In genomic region chr7:151673216-151673615, GRCh38 we compare ENCODE assay signal across 30 cellular contexts.
DNase-seq lines count a peak whose midpoint lies in the region; ATAC-seq and TF ChIP-seq lines count a peak whose summit lies in the region.
"Had no signal": no experiment of that assay in that cellular context is flagged by ENCODE, and none has a peak within 500 bp of the region (broad histone marks: within the 10 kb centered on the region; RNA-seq: fewer than 3 reads in every experiment).

No MANE protein-coding gene starts in this region.

- H3K4me1 Mint-ChIP-seq in activated T-helper 17 cell treated with anti-CD3 and anti-CD28 coated beads, Interleukin-2, amount 50 U/mL, for 72 hours = peaks cover 9% of the 10 kb centered on the region

- H3K36me3 ChIP-seq in Peyer's patch = peaks cover 0 to 7% (median 0%) of the 10 kb centered on the region in 3 donors

- ATAC-seq in activated T-helper 17 cell treated with anti-CD3 and anti-CD28 coated beads, Interleukin-2, amount 50 U/mL, for 72 hours (replicated peaks) = no peak
- ATAC-seq in right cardiac atrium = peak in 1 of 2 donors; percentile 16
- ATAC-seq in sciatic nerve = no peak
- ATAC-seq: activated CD4-positive, alpha-beta T cell treated with anti-CD3 and anti-CD28 coated beads for 36 hours; activated CD8-positive, alpha-beta T cell treated with anti-CD3 and anti-CD28 coated beads for 36 hours; GM12878; PC-3 had no signal

- no peaks in the 10 kb centered on the region for H3K27me3 Mint-ChIP-seq in activated T-helper 17 cell treated with anti-CD3 and anti-CD28 coated beads, Interleukin-2, amount 50 U/mL, for 72 hours
- H3K27me3 Mint-ChIP-seq: activated CD4-positive, alpha-beta T cell treated with anti-CD3 and anti-CD28 coated beads for 36 hours; activated CD8-positive, alpha-beta T cell treated with anti-CD3 and anti-CD28 coated beads for 36 hours had no signal

- WGBS in right cardiac atrium = 52% methylated on average over 9 of the region's 9 CpGs

- peak overlapping the region in 3 of 4 donors; percentile 35 to 71 (median 70) for H3K27ac ChIP-seq in Peyer's patch
- peak overlapping the region; percentile 87 for H3K27ac ChIP-seq in right cardiac atrium (ENCODE audit: low read length)
- H3K27ac ChIP-seq: BLaER1 treated with 17β-estradiol and CSF1 and Interleukin-3, amounts not matched to agents 10 nM and 100 nM; dorsolateral prefrontal cortex; parathyroid adenoma; suprapubic skin; upper lobe of right lung; VCaP had no signal

- no peak for DNase-seq in Peyer's patch
- no peak for DNase-seq in right cardiac atrium
- peak; percentile 10 for DNase-seq in sciatic nerve (ENCODE audit: low spot score)
- no peak for DNase-seq in stimulated activated CD4-positive, alpha-beta T cell treated with anti-CD3 and anti-CD28 coated beads, Interleukin-4, amount 100 ng/mL, for 1 hour
- no peak for DNase-seq in NCI-H1092 treated with DMSO at 0.1 percent for 48 hours (lab: John Stamatoyannopoulos, UW)
- no peak for DNase-seq in NCI-H2171 (lab: John Stamatoyannopoulos, UW)
- DNase-seq: activated CD4-positive, alpha-beta T cell treated with anti-CD3 and anti-CD28 coated beads for 36 hours; activated CD8-positive, alpha-beta memory T cell treated with anti-CD3 and anti-CD28 coated beads, Interleukin-2, amount 50 U/mL, for 48 hours; activated CD8-positive, alpha-beta T cell treated with anti-CD3 and anti-CD28 coated beads for 36 hours; activated naive CD4-positive, alpha-beta T cell treated with anti-CD3 and anti-CD28 coated beads for 36 hours; DMS153; dorsolateral prefrontal cortex; foreskin melanocyte; H7; kidney glomerular epithelial cell; NCI-H1694 treated with DMSO at 0.1 percent for 48 hours; NCI-H524 treated with DMSO at 0.1 percent for 48 hours; PC-3; stimulated activated naive CD4-positive, alpha-beta T cell treated with Interleukin-2 at 50 U/mL for 16 hours; T-helper 2 cell; upper lobe of right lung had no signal

- peak overlapping the region; percentile 29 for H3K27ac Mint-ChIP-seq in activated T-helper 17 cell treated with anti-CD3 and anti-CD28 coated beads, Interleukin-2, amount 50 U/mL, for 72 hours
- H3K27ac Mint-ChIP-seq: activated CD4-positive, alpha-beta T cell treated with anti-CD3 and anti-CD28 coated beads for 36 hours; activated CD8-positive, alpha-beta T cell treated with anti-CD3 and anti-CD28 coated beads for 36 hours; activated naive CD4-positive, alpha-beta T cell treated with anti-CD3 and anti-CD28 coated beads for 36 hours; activated T-helper 1 cell treated with anti-CD3 and anti-CD28 coated beads, Interleukin-12 subunit alpha, Interleukin-12 subunit beta, Interleukin-2, Interleukin-4 antibody, amounts not matched to agents 30 ng/mL and 10 ng/mL and 1 ng/mL, durations not matched to agents 14 hours and 24 hours and 36 hours had no signal

- H3K4me3 ChIP-seq in Peyer's patch = no peak overlapping the region
- H3K4me3 ChIP-seq in right cardiac atrium (ENCODE audit: low read length) = no peak overlapping the region
- H3K4me3 ChIP-seq: BLaER1 treated with 17β-estradiol and CSF1 and Interleukin-3, amounts not matched to agents 10 nM and 100 nM; dorsolateral prefrontal cortex; GM12878; suprapubic skin; upper lobe of right lung had no signal

- TF ChIP-seq POLR2A in Peyer's patch (IDR thresholded peaks at IDR 0.05) = no peak

- H3K9me3 Mint-ChIP-seq in activated T-helper 17 cell treated with anti-CD3 and anti-CD28 coated beads, Interleukin-2, amount 50 U/mL, for 72 hours = peaks cover 12% of the 10 kb centered on the region
- H3K9me3 Mint-ChIP-seq: activated CD8-positive, alpha-beta T cell treated with anti-CD3 and anti-CD28 coated beads for 36 hours; activated T-helper 1 cell treated with anti-CD3 and anti-CD28 coated beads, Interleukin-12 subunit alpha, Interleukin-12 subunit beta, Interleukin-2, Interleukin-4 antibody, amounts not matched to agents 30 ng/mL and 10 ng/mL and 1 ng/mL, durations not matched to agents 14 hours and 24 hours and 36 hours had no signal

- intact Hi-C loops in right cardiac atrium (cut with DNase I) = no loop called here
- intact Hi-C loops in sciatic nerve (cut with DNase I) = no loop called here

- peaks cover 43% of the 10 kb centered on the region for H3K36me3 Mint-ChIP-seq in activated T-helper 17 cell treated with anti-CD3 and anti-CD28 coated beads, Interleukin-2, amount 50 U/mL, for 72 hours (ENCODE audit: low read depth)

- H3K27me3 ChIP-seq in Peyer's patch = no peaks in the 10 kb centered on the region
- no peaks in the 10 kb centered on the region for H3K27me3 ChIP-seq in right cardiac atrium (ENCODE audit: control insufficient read depth, insufficient read depth)
- H3K27me3 ChIP-seq: BLaER1 treated with 17β-estradiol and CSF1 and Interleukin-3, amounts not matched to agents 10 nM and 100 nM; dorsolateral prefrontal cortex; suprapubic skin; upper lobe of right lung had no signal

- H3K9me3 ChIP-seq in Peyer's patch (no peaks in the 10 kb centered on the region), right cardiac atrium (ENCODE audit: control insufficient read depth, low read length) (no peaks in the 10 kb centered on the region)
- H3K9me3 ChIP-seq: BLaER1 treated with 17β-estradiol and CSF1 and Interleukin-3, amounts not matched to agents 10 nM and 100 nM; suprapubic skin; upper lobe of right lung had no signal

- H3K4me1 ChIP-seq in Peyer's patch = peaks cover 0 to 14% (median 1%) of the 10 kb centered on the region in 4 donors
- H3K4me1 ChIP-seq in right cardiac atrium (ENCODE audit: control insufficient read depth, insufficient read depth, low read length) = peaks cover 9% of the 10 kb centered on the region
- H3K4me1 ChIP-seq: parathyroid adenoma, upper lobe of right lung had no signal

- H3K4me3 Mint-ChIP-seq in activated T-helper 17 cell treated with anti-CD3 and anti-CD28 coated beads, Interleukin-2, amount 50 U/mL, for 72 hours = no peak overlapping the region
- H3K4me3 Mint-ChIP-seq: activated CD4-positive, alpha-beta T cell treated with anti-CD3 and anti-CD28 coated beads for 36 hours; activated CD8-positive, alpha-beta T cell treated with anti-CD3 and anti-CD28 coated beads for 36 hours; activated naive CD4-positive, alpha-beta T cell treated with anti-CD3 and anti-CD28 coated beads for 36 hours; activated T-helper 1 cell treated with anti-CD3 and anti-CD28 coated beads, Interleukin-12 subunit alpha, Interleukin-12 subunit beta, Interleukin-2, Interleukin-4 antibody, amounts not matched to agents 30 ng/mL and 10 ng/mL and 1 ng/mL, durations not matched to agents 14 hours and 24 hours and 36 hours; brain; neural crest cell had no signal

- peak in 1 of 6 experiments; percentile 17 for TF ChIP-seq CTCF in Peyer's patch (IDR thresholded peaks at IDR 0.05)
